In the genomic region with DNA sequence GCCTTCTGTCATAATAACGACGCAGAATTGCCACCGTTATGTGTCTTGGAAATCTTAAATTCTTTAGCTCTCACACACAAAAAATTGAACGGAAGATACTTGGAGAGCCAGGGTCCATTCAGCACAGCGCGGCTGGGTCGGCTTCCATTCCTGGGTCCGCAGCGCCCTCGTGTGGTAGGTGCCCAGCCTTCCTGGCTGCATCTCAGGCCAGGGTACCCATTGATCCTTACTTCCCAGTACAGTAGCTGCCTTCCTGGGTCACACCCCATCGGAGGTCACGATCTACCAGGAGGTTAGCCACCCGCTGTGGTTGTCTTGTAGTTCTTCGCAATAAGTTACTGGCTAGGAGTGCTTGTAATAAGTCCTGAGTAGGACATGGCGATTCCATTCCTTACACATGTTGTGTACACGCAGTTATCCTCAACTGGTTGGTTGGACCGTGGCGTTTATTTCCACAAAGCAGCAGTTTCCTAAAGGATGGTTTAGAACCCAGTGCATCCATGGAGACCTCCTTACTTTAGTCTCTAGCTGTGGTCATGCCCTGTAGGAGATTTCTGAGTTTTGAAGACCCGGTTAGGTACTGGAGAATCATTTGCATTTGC, we compare ENCODE assay signal across 1 cellular context.
TF ChIP-seq lines count a peak whose summit lies in the region.

No MANE protein-coding gene starts in this region.

TF ChIP-seq in H1, 55 proteins besides CTCF, POLR2A, EP300 and RAD21 (continued from another document):
- TF ChIP-seq, protein P1, sequence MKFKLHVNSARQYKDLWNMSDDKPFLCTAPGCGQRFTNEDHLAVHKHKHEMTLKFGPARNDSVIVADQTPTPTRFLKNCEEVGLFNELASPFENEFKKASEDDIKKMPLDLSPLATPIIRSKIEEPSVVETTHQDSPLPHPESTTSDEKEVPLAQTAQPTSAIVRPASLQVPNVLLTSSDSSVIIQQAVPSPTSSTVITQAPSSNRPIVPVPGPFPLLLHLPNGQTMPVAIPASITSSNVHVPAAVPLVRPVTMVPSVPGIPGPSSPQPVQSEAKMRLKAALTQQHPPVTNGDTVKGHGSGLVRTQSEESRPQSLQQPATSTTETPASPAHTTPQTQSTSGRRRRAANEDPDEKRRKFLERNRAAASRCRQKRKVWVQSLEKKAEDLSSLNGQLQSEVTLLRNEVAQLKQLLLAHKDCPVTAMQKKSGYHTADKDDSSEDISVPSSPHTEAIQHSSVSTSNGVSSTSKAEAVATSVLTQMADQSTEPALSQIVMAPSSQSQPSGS (IDR thresholded peaks at IDR 0.05; ENCODE audit: low read length), result no peak
- TF ChIP-seq HDAC6 (IDR thresholded peaks at IDR 0.05; ENCODE audit: low read depth, low read length), result no peak
- TF ChIP-seq TCF12 (IDR thresholded peaks at IDR 0.05; ENCODE audit: low read depth, low read length), result no peak
- TF ChIP-seq CBX5 (IDR thresholded peaks at IDR 0.05; ENCODE audit: low read depth, low read length), result no peak
- TF ChIP-seq TBP (IDR thresholded peaks at IDR 0.05; ENCODE audit: low read depth, low read length), result no peak
- no peak for TF ChIP-seq SP2 (IDR thresholded peaks at IDR 0.05; ENCODE audit: low read length)
- TF ChIP-seq, protein P2, sequence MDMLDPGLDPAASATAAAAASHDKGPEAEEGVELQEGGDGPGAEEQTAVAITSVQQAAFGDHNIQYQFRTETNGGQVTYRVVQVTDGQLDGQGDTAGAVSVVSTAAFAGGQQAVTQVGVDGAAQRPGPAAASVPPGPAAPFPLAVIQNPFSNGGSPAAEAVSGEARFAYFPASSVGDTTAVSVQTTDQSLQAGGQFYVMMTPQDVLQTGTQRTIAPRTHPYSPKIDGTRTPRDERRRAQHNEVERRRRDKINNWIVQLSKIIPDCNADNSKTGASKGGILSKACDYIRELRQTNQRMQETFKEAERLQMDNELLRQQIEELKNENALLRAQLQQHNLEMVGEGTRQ (IDR thresholded peaks at IDR 0.05; ENCODE audit: low read length), result no peak
- TF ChIP-seq SUZ12 (IDR thresholded peaks at IDR 0.05; ENCODE audit: low read length), result no peak
- TF ChIP-seq CTBP2 (IDR thresholded peaks at IDR 0.05; ENCODE audit: borderline replicate concordance, insufficient read depth, insufficient read length, low read length), result no peak
